Comparison of ENCODE assay signal across 2 cellular contexts in genomic region chrX:18271725-18272124, GRCh38.
TF ChIP-seq lines count a peak whose summit lies in the region.

No MANE protein-coding gene starts in this region.

TF ChIP-seq in HepG2, 621 proteins besides CTCF, POLR2A, EP300 and RAD21:
- TF ChIP-seq ZFP91 (CRISPR knock-in tag; IDR thresholded peaks at IDR 0.05; ENCODE audit: borderline replicate concordance) (no peak), MTA3 (CRISPR knock-in tag; IDR thresholded peaks at IDR 0.05) (no peak), E2F2 (CRISPR knock-in tag; IDR thresholded peaks at IDR 0.05; ENCODE audit: borderline replicate concordance) (no peak), ONECUT2 (CRISPR knock-in tag; IDR thresholded peaks at IDR 0.05) (no peak), IKZF1 (IDR thresholded peaks at IDR 0.05) (no peak), RERE (CRISPR knock-in tag; IDR thresholded peaks at IDR 0.05; ENCODE audit: low read depth) (no peak), CCAR2 (optimal IDR thresholded peaks at IDR 0.05; ENCODE audit: low read depth, low read length) (no peak), ZBTB25 (CRISPR knock-in tag; IDR thresholded peaks at IDR 0.05) (no peak), JUNB (CRISPR knock-in tag; IDR thresholded peaks at IDR 0.05; ENCODE audit: borderline replicate concordance) (no peak), NONO (IDR thresholded peaks at IDR 0.05) (no peak), NONO (CRISPR knock-in tag; conservative IDR thresholded peaks at IDR 0.05) (no peak), PRDM15 (CRISPR knock-in tag; IDR thresholded peaks at IDR 0.05) (no peak)

TF ChIP-seq in H1, 55 proteins besides CTCF, POLR2A, EP300 and RAD21:
- TF ChIP-seq SP4 (IDR thresholded peaks at IDR 0.05; ENCODE audit: low read length) (no peak), CTBP2 (IDR thresholded peaks at IDR 0.05; ENCODE audit: borderline replicate concordance, insufficient read depth, insufficient read length, low read length) (no peak), GTF2F1 (IDR thresholded peaks at IDR 0.05; ENCODE audit: borderline replicate concordance, low read depth, low read length) (no peak), HDAC6 (IDR thresholded peaks at IDR 0.05; ENCODE audit: low read depth, low read length) (no peak), BRCA1 (IDR thresholded peaks at IDR 0.05; ENCODE audit: low read depth, low read length) (no peak), EZH2 (IDR thresholded peaks at IDR 0.05; ENCODE audit: low read depth, low read length, severe bottlenecking) (no peak), NRF1 (IDR thresholded peaks at IDR 0.05; ENCODE audit: low read depth, low read length) (no peak), TAF1 (IDR thresholded peaks at IDR 0.05; ENCODE audit: low read depth, low read length) (no peak), KDM4A (IDR thresholded peaks at IDR 0.05; ENCODE audit: low read depth, low read length, severe bottlenecking) (no peak), POLR2AphosphoS5 (IDR thresholded peaks at IDR 0.05; ENCODE audit: low read depth, low read length) (no peak), ATF2 (IDR thresholded peaks at IDR 0.05; ENCODE audit: low read length) (no peak), BACH1 (IDR thresholded peaks at IDR 0.05; ENCODE audit: low read length) (no peak), BCL11A (IDR thresholded peaks at IDR 0.05; ENCODE audit: low read depth in 2 of 2, low read length in 2 of 2) (no peak)
TF ChIP-seq in H1: peak in this region for 0.
